In the genomic region with DNA sequence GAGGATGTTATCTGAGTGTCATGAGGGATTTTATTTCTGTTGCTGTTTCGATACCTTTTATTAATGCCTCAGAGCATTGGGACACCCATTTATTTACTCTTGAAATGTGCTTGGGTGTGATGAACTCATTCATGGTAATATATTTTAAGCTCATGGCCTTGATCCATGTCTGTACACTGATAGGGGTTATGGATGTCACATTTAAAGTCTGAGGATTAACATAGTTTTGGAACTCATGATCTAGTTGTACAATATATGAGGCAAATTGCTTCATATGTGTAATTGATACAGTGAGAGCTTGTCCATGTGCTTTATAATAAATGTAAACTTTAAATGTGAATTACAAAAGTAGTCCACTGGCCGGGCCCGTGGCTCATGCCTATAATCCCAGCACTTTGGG, we compare ENCODE assay signal across 9 cellular contexts. TPM values are rescaled to one million over a fixed set of nuclear protein-coding genes. Genes with fewer than 3 reads are reported as not detected.
DNase-seq lines count a peak whose midpoint lies in the region; ATAC-seq and TF ChIP-seq lines count a peak whose summit lies in the region.
"Had no signal": no experiment of that assay in that cellular context is flagged by ENCODE, and none has a peak within 500 bp of the region (broad histone marks: within the 10 kb centered on the region; RNA-seq: fewer than 3 reads in every experiment).

No MANE protein-coding gene starts in this region.

- no CpG with 5 or more reads among the region's 3 CpGs for WGBS in H9 (ENCODE audit: extremely low coverage, insufficient read length, low lambda C conversion rate)
- WGBS in sigmoid colon, 2 donors: 70 to 77% methylated on average over 3 of the region's 3 CpGs

- no peak overlapping the region for H3T11ph ChIP-seq in H9 (ENCODE audit: low read length)

- no peaks in the 10 kb centered on the region for H3K27me3 Mint-ChIP-seq in H9 (ENCODE audit: low read depth)
- no peaks in the 10 kb centered on the region for H3K27me3 Mint-ChIP-seq in T-helper 17 cell

- no peak overlapping the region for H4K91ac ChIP-seq in H9 (ENCODE audit: insufficient read length, low read depth, low read length)

- no peak overlapping the region for H3K56ac ChIP-seq in H9 (ENCODE audit: insufficient read length, low read depth, low read length)

- no peak overlapping the region for H3K9ac ChIP-seq in H9 (ENCODE audit: extremely low read depth, insufficient read length, low read length)

- no peaks in the 10 kb centered on the region for H4K20me1 ChIP-seq in H9 (ENCODE audit: control insufficient read depth, insufficient read depth, insufficient read length)

- peak overlapping the region in 2 of 4 donors; percentile 82 to 92 for H3K4me3 ChIP-seq in sigmoid colon

- no peak overlapping the region for H3K27ac Mint-ChIP-seq in H9
- peak overlapping the region; percentile 90 for H3K27ac Mint-ChIP-seq in T-helper 17 cell

- no peak for TF ChIP-seq POLR2A in sigmoid colon (IDR thresholded peaks at IDR 0.05)

- intact Hi-C loops in sigmoid colon (cut with DNase I): loop anchor here (5.0 to 10.0 kb wide), 6 partner anchors 38 to 387 kb away; partner anchors contain the start of gene FAM53B

- no peak for ATAC-seq in T-helper 17 cell

- peaks cover 57% of the 10 kb centered on the region for H3K79me2 ChIP-seq in H9 (ENCODE audit: insufficient read depth, low read length)

- H3K4me1 ChIP-seq in H9 (ENCODE audit: insufficient read depth, low read length) (no peaks in the 10 kb centered on the region; the same call in 1 of the 2 replicates), sigmoid colon (peaks cover 0 to 49% (median 40%) of the 10 kb centered on the region in 4 donors)

- H2AK5ac ChIP-seq in H9 (ENCODE audit: insufficient read length, low read length): no peak overlapping the region

- no peak overlapping the region for H4K5ac ChIP-seq in H9 (ENCODE audit: insufficient read length, low read depth, low read length)

- no peak overlapping the region for H3K4me2 ChIP-seq in H9 (ENCODE audit: insufficient read depth, insufficient read length, low read length)

- DNase-seq in H9 (no peak), T-helper 17 cell (no peak), fibroblast of gingiva (ENCODE audit: low read depth) (peak; percentile 80), sigmoid colon (no peak), NCI-H1417 (lab: John Stamatoyannopoulos, UW) (no peak), HPDE6-E6E7 (ENCODE audit: extremely low spot score) (no peak), kidney glomerular epithelial cell (lab: John Stamatoyannopoulos, UW) (no peak), SKM-1 (lab: John Stamatoyannopoulos, UW; ENCODE audit: unreplicated experiment) (no peak)
- DNase-seq: NCI-H226 had no signal

- H2BK5ac ChIP-seq in H9 (ENCODE audit: insufficient read length, low read length): no peak overlapping the region

- H3K9me3 Mint-ChIP-seq in H9: peaks cover 0 to 4% of the 10 kb centered on the region in 2 experiments; a peak in 1 of 5 replicates

- no peaks in the 10 kb centered on the region for H3K9me3 ChIP-seq in H9 (ENCODE audit: control insufficient read depth, low read depth, low read length)
- no peaks in the 10 kb centered on the region for H3K9me3 ChIP-seq in T-helper 17 cell (ENCODE audit: control insufficient read depth, low read length, poor library complexity, severe bottlenecking)
- H3K9me3 ChIP-seq in sigmoid colon: no peaks in the 10 kb centered on the region

- H3K27ac ChIP-seq in H9 (ENCODE audit: insufficient read length, low read depth, low read length): no peak overlapping the region
- peak overlapping the region; percentile 93 to 100 (median 96) for H3K27ac ChIP-seq in sigmoid colon

- no peak overlapping the region for H3K14ac ChIP-seq in H9 (ENCODE audit: insufficient read depth, low read length)

- peaks cover 0 to 7% (median 3%) of the 10 kb centered on the region in 3 experiments; a peak in 3 of 7 replicates for H3K36me3 Mint-ChIP-seq in H9 (ENCODE audit: insufficient read depth in 1 of 3, low read depth in 3 of 3)
- H3K36me3 Mint-ChIP-seq in T-helper 17 cell (ENCODE audit: low read depth): no peaks in the 10 kb centered on the region

- H4K8ac ChIP-seq in H9 (replicated peaks; ENCODE audit: insufficient read length, low read depth, low read length): no peak overlapping the region

- H3K79me1 ChIP-seq in H9 (ENCODE audit: insufficient read depth, low read depth, low read length, poor library complexity, severe bottlenecking): peaks cover 7% of the 10 kb centered on the region

- peak overlapping the region; percentile 93 to 97 for H3K4me3 Mint-ChIP-seq in H9
- H3K4me3 Mint-ChIP-seq in T-helper 17 cell: peak overlapping the region; percentile 94

- H2BK120ac ChIP-seq in H9 (ENCODE audit: low read depth, low read length, poor library complexity, severe bottlenecking): no peak overlapping the region

- no peak overlapping the region for H3K4ac ChIP-seq in H9 (ENCODE audit: low read depth, low read length)

- no peak overlapping the region for H2BK15ac ChIP-seq in H9 (ENCODE audit: low read depth, low read length)

- peaks cover 0 to 9% (median 2%) of the 10 kb centered on the region in 4 donors for H3K36me3 ChIP-seq in sigmoid colon

- H2BK20ac ChIP-seq in H9 (ENCODE audit: low read depth, low read length, poor library complexity, severe bottlenecking): no peak overlapping the region

- no peak overlapping the region for H2AFZ ChIP-seq in H9 (ENCODE audit: low read length)

- peaks cover 8% of the 10 kb centered on the region for H3K23me2 ChIP-seq in H9 (ENCODE audit: insufficient read length, low read depth, low read length, poor library complexity, severe bottlenecking)

- H3K4me1 Mint-ChIP-seq in H9 (peaks cover 20% of the 10 kb centered on the region in 2 experiments), T-helper 17 cell (peaks cover 27% of the 10 kb centered on the region)

- H3K18ac ChIP-seq in H9 (ENCODE audit: insufficient read length, low read depth, low read length): no peak overlapping the region

- TF ChIP-seq EP300 in sigmoid colon (IDR thresholded peaks at IDR 0.05): no peak

- TF ChIP-seq CTCF in H9 (conservative IDR thresholded peaks at IDR 0.05) (no peak), sigmoid colon (IDR thresholded peaks at IDR 0.05) (no peak)

- H3K27me3 ChIP-seq in H9 (ENCODE audit: insufficient read depth, low read length) (no peaks in the 10 kb centered on the region), sigmoid colon (no peaks in the 10 kb centered on the region)

- no peak overlapping the region for H3K23ac ChIP-seq in H9 (ENCODE audit: insufficient read length, low read depth, low read length)

- no peak overlapping the region for H2BK12ac ChIP-seq in H9 (ENCODE audit: insufficient read length, low read depth, low read length)

RNA-seq across cellular contexts. Expression of gene ZRANB1, which starts 23.0 kb away (rescaled TPM):
- total RNA-seq in H9 (2021) (16.1 and 17.4 TPM in 2 replicates), T-helper 17 cell (10 to 100 TPM; 19.4 to 21.3 TPM), sigmoid colon (10 to 100 TPM; 38.0 to 49.0 (median 41.0) TPM)
- polyA plus RNA-seq in sigmoid colon: 1 to 10 TPM; 6.7 to 9.6 (median 7.6) TPM
